18 cellular contexts compared by ENCODE assay signal in genomic region chrX:102849396-102849795, GRCh38.
"Had no signal": no experiment of that assay in that cellular context is flagged by ENCODE, and none has a peak within 500 bp of the region (broad histone marks: within the 10 kb centered on the region; RNA-seq: fewer than 3 reads in every experiment).

No MANE protein-coding gene starts in this region.

- H3K4me2 ChIP-seq: smooth muscle cell had no signal

- H3K9me3 ChIP-seq: esophagus muscularis mucosa, gastrocnemius medialis, heart right ventricle, mucosa of descending colon, testis, transverse colon had no signal

- ATAC-seq: gastrocnemius medialis; heart right ventricle; left colon; mucosa of descending colon; naive thymus-derived CD8-positive, alpha-beta T cell; right cardiac atrium; stimulated activated memory B cell treated with anti-CD40 and anti-IgM and Interleukin-4, amounts not matched to agents 10 μg/mL and 1 μg/mL and 100 μg/mL, for 72 hours had no signal

- DNase-seq: cortex of kidney; dorsolateral prefrontal cortex; effector CD8-positive, alpha-beta T cell; gastrocnemius medialis; heart right ventricle; hypothalamus; islet precursor cell; left colon; mammary epithelial cell; mucosa of descending colon; naive thymus-derived CD8-positive, alpha-beta T cell; right cardiac atrium; stimulated activated CD4-positive, alpha-beta T cell treated with anti-CD3 and anti-CD28 coated beads, Interleukin-2, amount 100 ng/mL, for 48 hours; testis; transverse colon had no signal

- H3K4me3 ChIP-seq: dorsolateral prefrontal cortex, esophagus muscularis mucosa, gastrocnemius medialis, heart right ventricle, mucosa of descending colon, smooth muscle cell, testis, transverse colon had no signal

- H3K4me1 ChIP-seq: esophagus muscularis mucosa, gastrocnemius medialis, heart right ventricle, testis, transverse colon had no signal

- H3K27ac ChIP-seq: dorsolateral prefrontal cortex, esophagus muscularis mucosa, gastrocnemius medialis, heart right ventricle, testis, transverse colon had no signal
